29 cellular contexts compared by ENCODE assay signal in genomic region chr10:45534572-45534971, GRCh38.
"Had no signal": no experiment of that assay in that cellular context is flagged by ENCODE, and none has a peak within 500 bp of the region (broad histone marks: within the 10 kb centered on the region; RNA-seq: fewer than 3 reads in every experiment).

No MANE protein-coding gene starts in this region.

- H3K36me3 ChIP-seq: colonic mucosa, gastrocnemius medialis had no signal

- H3K4me1 Mint-ChIP-seq: endodermal cell had no signal

- DNase-seq: colonic mucosa; cortex of kidney; dermis blood vessel endothelial cell; dorsolateral prefrontal cortex; effector CD4-positive, alpha-beta T cell; effector CD8-positive, alpha-beta T cell; effector memory CD4-positive, alpha-beta T cell; effector memory CD8-positive, alpha-beta T cell; endodermal cell; erythroblast; esophagus squamous epithelium; foreskin fibroblast; foreskin keratinocyte; foreskin melanocyte; gastrocnemius medialis; glutamatergic neuron; head of caudate nucleus; heart left ventricle; heart right ventricle had no signal

- H3K27ac ChIP-seq: colonic mucosa, coronary artery, dorsolateral prefrontal cortex, epithelial cell of prostate, esophagus muscularis mucosa, esophagus squamous epithelium, foreskin keratinocyte, gastrocnemius medialis, gastroesophageal sphincter, heart left ventricle, heart right ventricle had no signal

- H3K27me3 ChIP-seq: colonic mucosa, dorsolateral prefrontal cortex, esophagus muscularis mucosa, esophagus squamous epithelium, foreskin keratinocyte, gastrocnemius medialis, gastroesophageal sphincter, heart left ventricle, heart right ventricle had no signal

- H3K27me3 Mint-ChIP-seq: dendritic cell treated with granulocyte-macrophage colony-stimulating factor and Interleukin-4, amounts not matched to agents 40 ng/mL and 50 ng/mL, for 4 days; effector memory CD8-positive, alpha-beta T cell had no signal

- H3K9me3 ChIP-seq: colonic mucosa, esophagus muscularis mucosa, esophagus squamous epithelium, gastrocnemius medialis, gastroesophageal sphincter had no signal

- H3K4me1 ChIP-seq: colonic mucosa, esophagus muscularis mucosa, esophagus squamous epithelium, foreskin keratinocyte, gastroesophageal sphincter had no signal

- H3K9me3 Mint-ChIP-seq: dendritic cell treated with granulocyte-macrophage colony-stimulating factor and Interleukin-4, amounts not matched to agents 40 ng/mL and 50 ng/mL, for 4 days; effector memory CD8-positive, alpha-beta T cell; endodermal cell had no signal

- H3K27ac Mint-ChIP-seq: dendritic cell treated with granulocyte-macrophage colony-stimulating factor and Interleukin-4, amounts not matched to agents 40 ng/mL and 50 ng/mL, for 4 days; effector memory CD8-positive, alpha-beta T cell; endodermal cell had no signal

- H3K4me3 ChIP-seq: colonic mucosa, coronary artery, dorsolateral prefrontal cortex, esophagus muscularis mucosa, esophagus squamous epithelium, gastrocnemius medialis, gastroesophageal sphincter, heart left ventricle, heart right ventricle had no signal

- FAIRE-seq: colon, endometrium, endothelial cell of umbilical vein, frontal cortex had no signal

- ATAC-seq: effector memory CD8-positive, alpha-beta T cell; esophagus mucosa; foreskin keratinocyte; gastrocnemius medialis; gastroesophageal sphincter; heart left ventricle; heart right ventricle had no signal

- H3K4me3 Mint-ChIP-seq: dendritic cell treated with granulocyte-macrophage colony-stimulating factor and Interleukin-4, amounts not matched to agents 40 ng/mL and 50 ng/mL, for 4 days; effector memory CD8-positive, alpha-beta T cell; endodermal cell had no signal
